20 cellular contexts compared by ENCODE assay signal in the genomic region with DNA sequence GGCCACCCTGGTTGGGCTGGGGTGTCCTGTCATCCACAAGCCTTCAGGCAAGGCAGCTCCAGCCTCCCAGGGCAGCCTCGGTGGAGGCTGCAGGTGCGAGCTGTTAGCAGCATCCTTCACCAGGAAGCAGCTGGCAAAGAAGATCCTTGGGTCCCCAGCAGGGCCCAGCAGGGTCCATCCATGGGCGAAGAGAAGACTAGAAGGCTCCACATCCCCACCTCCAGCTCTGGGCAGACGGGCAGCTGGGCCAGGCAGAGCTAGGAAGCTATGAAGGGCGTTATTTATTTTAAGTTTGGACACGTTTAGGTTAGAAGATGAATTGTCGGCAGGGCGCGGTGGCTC.
A peak's percentile ranks its signal among the peaks of the same experiment; 100 is the strongest.
DNase-seq lines count a peak whose midpoint lies in the region; ATAC-seq and TF ChIP-seq lines count a peak whose summit lies in the region.
"Had no signal": no experiment of that assay in that cellular context is flagged by ENCODE, and none has a peak within 500 bp of the region (broad histone marks: within the 10 kb centered on the region; RNA-seq: fewer than 3 reads in every experiment).

No MANE protein-coding gene starts in this region.

- ATAC-seq in lung (ENCODE audit: insufficient read depth, low FRiP score) (no peak), upper lobe of right lung (peak; percentile 9), GM21515 (IDR thresholded peaks at IDR 0.05; ENCODE audit: unreplicated experiment) (no peak)

- TF ChIP-seq CTCF in esophagus muscularis mucosa (IDR thresholded peaks at IDR 0.05) (no peak), lung (IDR thresholded peaks at IDR 0.05; ENCODE audit: control extremely low read depth, extremely low read depth) (no peak), upper lobe of right lung (IDR thresholded peaks at IDR 0.05) (no peak)

- H3K4me1 ChIP-seq in esophagus muscularis mucosa, result no peaks in the 10 kb centered on the region
- H3K4me1 ChIP-seq in lung (ENCODE audit: control insufficient read depth in 2 of 2, insufficient read depth in 2 of 2, low read length in 2 of 2), result no peaks in the 10 kb centered on the region
- H3K4me1 ChIP-seq in upper lobe of right lung, result no peaks in the 10 kb centered on the region
- H3K4me1 ChIP-seq: BE2C had no signal

- H3K4me3 ChIP-seq in esophagus muscularis mucosa, result no peak overlapping the region
- H3K4me3 ChIP-seq in lung, result no peak overlapping the region
- no peak overlapping the region for H3K4me3 ChIP-seq in upper lobe of right lung
- H3K4me3 ChIP-seq: BLaER1 had no signal

- no peak for TF ChIP-seq POLR2A in esophagus muscularis mucosa (IDR thresholded peaks at IDR 0.05; ENCODE audit: low read depth)

- intact Hi-C loops in esophagus muscularis mucosa (cut with DNase I), result no loop called here
- intact Hi-C loops in upper lobe of right lung (cut with DNase I), result no loop called here

- WGBS in esophagus muscularis mucosa, result 46% methylated on average over 9 of the region's 9 CpGs
- 76 to 78% methylated on average over 9 of the region's 9 CpGs for WGBS in lung, 2 donors

- peaks cover 0 to 33% (median 0%) of the 10 kb centered on the region in 4 donors for H3K27me3 ChIP-seq in esophagus muscularis mucosa
- H3K27me3 ChIP-seq in lung (ENCODE audit: control insufficient read depth, insufficient read depth), result no peaks in the 10 kb centered on the region
- peaks cover 2% of the 10 kb centered on the region for H3K27me3 ChIP-seq in upper lobe of right lung
- H3K27me3 ChIP-seq: BE2C, BLaER1 had no signal

- H3K27ac ChIP-seq in esophagus muscularis mucosa (replicated peaks in 1 of 4) (no peak overlapping the region), lung (ENCODE audit: low read depth in 1 of 2, low read length in 1 of 2) (no peak overlapping the region), upper lobe of right lung (no peak overlapping the region)
- H3K27ac ChIP-seq: BLaER1 had no signal

- H3K9me3 ChIP-seq in esophagus muscularis mucosa, result no peaks in the 10 kb centered on the region
- H3K9me3 ChIP-seq in lung (ENCODE audit: control insufficient read depth in 2 of 2, insufficient read depth in 1 of 2, low read length in 1 of 2), result peaks cover 0 to 4% of the 10 kb centered on the region in 2 donors
- no peaks in the 10 kb centered on the region for H3K9me3 ChIP-seq in upper lobe of right lung
- H3K9me3 ChIP-seq: BE2C, BLaER1 had no signal

- DNase-seq in esophagus muscularis mucosa (ENCODE audit: extremely low spot score) (peak; percentile 68), lung (ENCODE audit: low spot score) (peak; percentile 5), upper lobe of right lung (no peak), SHP77 (lab: John Stamatoyannopoulos, UW) (no peak), NCI-H1417 treated with DMSO at 0.1 percent for 48 hours (lab: John Stamatoyannopoulos, UW) (no peak), DMS53 (lab: John Stamatoyannopoulos, UW) (no peak)
- DNase-seq: 8988T; ACHN; BE2C; C1 segment of cervical spinal cord; CD4-positive, alpha-beta memory T cell; CD4-positive, CD25-positive, alpha-beta regulatory T cell; CD8-positive, alpha-beta memory T cell; COR-L47; DMS 273 treated with DMSO at 0.1 percent for 48 hours; DMS153; DMS79 treated with DMSO at 0.1 percent for 48 hours; GF-D8 had no signal

- H3K36me3 ChIP-seq in esophagus muscularis mucosa (no peaks in the 10 kb centered on the region), lung (ENCODE audit: control insufficient read depth in 2 of 2, insufficient read depth in 2 of 2, low read length in 2 of 2) (no peaks in the 10 kb centered on the region), upper lobe of right lung (no peaks in the 10 kb centered on the region)
- H3K36me3 ChIP-seq: BE2C, BLaER1 had no signal

- no peak for TF ChIP-seq EP300 in esophagus muscularis mucosa (IDR thresholded peaks at IDR 0.05)

Comparison
In these comparisons a context has a peak if more than half of its experiments do, and no peak if none do; other contexts are left out.
1. DNase-seq: peak in esophagus muscularis mucosa (single experiment) and lung (single experiment); none in upper lobe of right lung (single experiment), SHP77 (0 of 2), NCI-H1417 treated with DMSO at 0.1 percent for 48 hours (single experiment) and DMS53 (single experiment).